ENCODE assay signal across 8 cellular contexts in the genomic region with DNA sequence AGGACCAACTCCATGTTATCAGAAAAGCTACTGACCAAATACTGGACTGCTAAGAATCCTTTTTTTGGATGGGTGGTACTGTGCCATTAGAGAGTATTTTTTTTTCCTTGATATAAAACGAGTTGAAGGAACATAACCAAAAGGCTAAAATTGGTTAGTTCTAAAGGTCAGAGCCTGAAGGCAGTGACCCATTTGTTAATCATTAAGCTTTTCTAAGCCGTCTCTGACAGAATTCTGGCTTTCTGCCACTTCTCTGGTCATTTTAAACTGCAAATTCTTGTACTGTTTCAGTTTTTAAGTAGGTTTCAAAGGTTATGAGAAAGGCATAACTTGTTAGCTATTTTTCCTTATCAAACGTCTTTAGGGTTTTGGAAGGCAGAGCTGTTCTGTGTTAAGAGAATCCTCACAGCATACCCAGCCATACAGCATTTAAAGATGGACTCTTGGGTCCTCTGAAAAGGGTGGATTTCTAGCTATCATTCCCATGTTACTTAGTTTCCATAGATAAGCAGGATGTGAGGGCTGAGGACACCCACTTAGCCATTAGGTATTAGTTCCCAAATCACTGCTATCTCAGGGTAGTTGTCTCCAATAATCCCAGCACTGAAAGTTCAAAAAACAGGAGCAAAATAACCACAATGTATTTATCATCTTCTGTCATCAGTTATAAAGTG.
DNase-seq lines count a peak whose midpoint lies in the region; ATAC-seq and TF ChIP-seq lines count a peak whose summit lies in the region.

No MANE protein-coding gene starts in this region.

- peak; percentile 29 for ATAC-seq in GM18508 (IDR thresholded peaks at IDR 0.05; ENCODE audit: insufficient read depth, unreplicated experiment)
- ATAC-seq in HG02571 (IDR thresholded peaks at IDR 0.05; ENCODE audit: unreplicated experiment), result peak; percentile 38
- no peak for ATAC-seq in stimulated activated effector memory CD8-positive, alpha-beta T cell treated with anti-CD3 and anti-CD28 coated beads, Interleukin-12 subunit alpha, Interleukin-12 subunit beta, amount 100 ng/mL, for 72 hours

- H3K27ac Mint-ChIP-seq in stimulated activated effector memory CD8-positive, alpha-beta T cell treated with anti-CD3 and anti-CD28 coated beads, Interleukin-12 subunit alpha, Interleukin-12 subunit beta, amount 100 ng/mL, for 72 hours, result no peak overlapping the region

- H3K4me1 Mint-ChIP-seq in stimulated activated effector memory CD8-positive, alpha-beta T cell treated with anti-CD3 and anti-CD28 coated beads, Interleukin-12 subunit alpha, Interleukin-12 subunit beta, amount 100 ng/mL, for 72 hours, result peaks cover 6% of the 10 kb centered on the region

- H3K9me3 Mint-ChIP-seq in stimulated activated effector memory CD8-positive, alpha-beta T cell treated with anti-CD3 and anti-CD28 coated beads, Interleukin-12 subunit alpha, Interleukin-12 subunit beta, amount 100 ng/mL, for 72 hours, result no peaks in the 10 kb centered on the region

- DNase-seq in NB4 (ENCODE audit: low read depth) (peak; percentile 30), fibroblast of pulmonary artery (ENCODE audit: low read depth) (peak; percentile 34), NCI-H1105 treated with DMSO at 0.1 percent for 48 hours (lab: John Stamatoyannopoulos, UW) (no peak), GDM1 (lab: John Stamatoyannopoulos, UW) (no peak), GM03348 (ENCODE audit: low spot score) (no peak)
- DNase-seq in stimulated activated effector memory CD8-positive, alpha-beta T cell treated with anti-CD3 and anti-CD28 coated beads, Interleukin-12 subunit alpha, Interleukin-12 subunit beta, amount 100 ng/mL, for 72 hours (ENCODE audit: low spot score in 2 of 2), result no peak

- H3K4me3 Mint-ChIP-seq in stimulated activated effector memory CD8-positive, alpha-beta T cell treated with anti-CD3 and anti-CD28 coated beads, Interleukin-12 subunit alpha, Interleukin-12 subunit beta, amount 100 ng/mL, for 72 hours, result peak overlapping the region; percentile 37

- no peaks in the 10 kb centered on the region for H3K36me3 Mint-ChIP-seq in stimulated activated effector memory CD8-positive, alpha-beta T cell treated with anti-CD3 and anti-CD28 coated beads, Interleukin-12 subunit alpha, Interleukin-12 subunit beta, amount 100 ng/mL, for 72 hours

- TF ChIP-seq CTCF in NB4 (IDR thresholded peaks at IDR 0.05; ENCODE audit: low read depth, low read length), result no peak
- TF ChIP-seq CTCF in fibroblast of pulmonary artery (IDR thresholded peaks at IDR 0.05; ENCODE audit: low read length, missing control alignments), result no peak

- H3K4me3 ChIP-seq in NB4 (ENCODE audit: low read depth, low read length) (peak overlapping the region; percentile 12), fibroblast of pulmonary artery (replicated peaks; ENCODE audit: low read depth, low read length) (no peak overlapping the region)

- no peak for TF ChIP-seq POLR2A in NB4 (IDR thresholded peaks at IDR 0.05; ENCODE audit: extremely low read depth, insufficient read length)

Comparison
In these comparisons a context has a peak if more than half of its experiments do, and no peak if none do; other contexts are left out.
1. DNase-seq: peak in NB4 (single experiment) and fibroblast of pulmonary artery (single experiment); none in stimulated activated effector memory CD8-positive, alpha-beta T cell treated with anti-CD3 and anti-CD28 coated beads, Interleukin-12 subunit alpha, Interleukin-12 subunit beta, amount 100 ng/mL, for 72 hours (0 of 2), NCI-H1105 treated with DMSO at 0.1 percent for 48 hours (single experiment), GDM1 (single experiment) and GM03348 (single experiment).